9 cellular contexts compared by ENCODE assay signal in genomic region chr3:69385033-69385722, GRCh38. TPM values are rescaled to one million over a fixed set of nuclear protein-coding genes. Genes with fewer than 3 reads are reported as not detected.
DNase-seq lines count a peak whose midpoint lies in the region; ATAC-seq and TF ChIP-seq lines count a peak whose summit lies in the region.
"Had no signal": no experiment of that assay in that cellular context is flagged by ENCODE, and none has a peak within 500 bp of the region (broad histone marks: within the 10 kb centered on the region; RNA-seq: fewer than 3 reads in every experiment).

No MANE protein-coding gene starts in this region.

- POLR2A ChIA-PET in WTC11 (lab: Charles Lee) (no interaction called here), HEK293T (lab: Yijun Ruan, JAX) (no interaction called here)

- H3K27ac Mint-ChIP-seq in WTC11, result no peak overlapping the region

- peak overlapping the region; percentile 63 for H3K4me3 Mint-ChIP-seq in WTC11

- peaks cover 33% of the 10 kb centered on the region for H3K4me1 Mint-ChIP-seq in WTC11

- CTCF ChIA-PET in WTC11 (lab: Charles Lee), result interaction anchor here (0.5 to 4.7 kb wide), 3 partner anchors 25 to 81 kb away, joined by 3 to 19 read pairs (median 3); no protein-coding TSS in a partner anchor
- CTCF ChIA-PET in HEK293T (lab: Yijun Ruan, JAX), result interaction anchor here (1.3 kb wide), 1 partner anchor 9 kb away, joined by 3 read pairs; no protein-coding TSS in a partner anchor

- peak; percentile 15 for ATAC-seq in GM18868 (IDR thresholded peaks at IDR 0.05; ENCODE audit: unreplicated experiment)
- no peak for ATAC-seq in WTC11
- ATAC-seq in left ventricle myocardium superior, result peak; percentile 43
- no peak for ATAC-seq in HG03025 (IDR thresholded peaks at IDR 0.05; ENCODE audit: low FRiP score, unreplicated experiment)
- no peak for ATAC-seq in GM19324 (IDR thresholded peaks at IDR 0.05; ENCODE audit: low FRiP score, unreplicated experiment)

- H3K27me3 Mint-ChIP-seq in WTC11 (ENCODE audit: low read depth), result peaks cover 32% of the 10 kb centered on the region

- H3K4me3 ChIP-seq in retinal pigment epithelial cell (ENCODE audit: low read length), result peak overlapping the region; percentile 47

- no peaks in the 10 kb centered on the region for H3K36me3 Mint-ChIP-seq in WTC11

- intact Hi-C loops in left ventricle myocardium superior (cut with micrococcal nuclease), result no loop called here

- DNase-seq in WTC11 (ENCODE audit: low spot score), result no peak
- no peak for DNase-seq in left ventricle myocardium superior
- DNase-seq in retinal pigment epithelial cell (ENCODE audit: low read depth), result no peak
- DNase-seq in HEK293T (ENCODE audit: extremely low spot score), result no peak
- DNase-seq in germinal center (ENCODE audit: low spot score), result no peak
- DNase-seq: NCI-H748 treated with DMSO at 0.1 percent for 48 hours had no signal

- TF ChIP-seq CTCF in WTC11 (IDR thresholded peaks at IDR 0.05) (no peak), retinal pigment epithelial cell (conservative IDR thresholded peaks at IDR 0.05; ENCODE audit: low read depth, low read length) (no peak)

- H3K9me3 Mint-ChIP-seq in WTC11, result no peaks in the 10 kb centered on the region

TF ChIP-seq in WTC11, 78 proteins besides CTCF, POLR2A, EP300 and RAD21 (continues in another document):
- TF ChIP-seq ZNF138 (CRISPR knock-in tag; conservative IDR thresholded peaks at IDR 0.05), result no peak
- TF ChIP-seq STAT6 (CRISPR knock-in tag; conservative IDR thresholded peaks at IDR 0.05; ENCODE audit: low read depth), result no peak
- no peak for TF ChIP-seq SP1 (CRISPR knock-in tag; conservative IDR thresholded peaks at IDR 0.05)
- TF ChIP-seq KAT7 (CRISPR knock-in tag; IDR thresholded peaks at IDR 0.05; ENCODE audit: borderline replicate concordance), result no peak
- no peak for TF ChIP-seq ARID4B (CRISPR knock-in tag; IDR thresholded peaks at IDR 0.05; ENCODE audit: borderline replicate concordance)
- no peak for TF ChIP-seq ZNF423 (CRISPR knock-in tag; IDR thresholded peaks at IDR 0.05)
- TF ChIP-seq SOX15 (CRISPR knock-in tag; IDR thresholded peaks at IDR 0.05), result no peak

TF ChIP-seq in HEK293T, 16 proteins besides CTCF, POLR2A, EP300 and RAD21:
- no peak for TF ChIP-seq CTBP1 (IDR thresholded peaks at IDR 0.05; ENCODE audit: borderline replicate concordance)
- no peak for TF ChIP-seq FOXM1 (IDR thresholded peaks at IDR 0.05; ENCODE audit: borderline replicate concordance)
- TF ChIP-seq FOXK2 (IDR thresholded peaks at IDR 0.05), result no peak
- TF ChIP-seq L3MBTL2 (conservative IDR thresholded peaks at IDR 0.05), result no peak
- TF ChIP-seq ELF4 (IDR thresholded peaks at IDR 0.05), result no peak
- no peak for TF ChIP-seq ARNT (IDR thresholded peaks at IDR 0.05)
- TF ChIP-seq TARDBP (IDR thresholded peaks at IDR 0.05), result no peak
- TF ChIP-seq LEF1 (IDR thresholded peaks at IDR 0.05; ENCODE audit: borderline replicate concordance), result no peak
- no peak for TF ChIP-seq FOXA1 (IDR thresholded peaks at IDR 0.05)
- TF ChIP-seq PKNOX1 (IDR thresholded peaks at IDR 0.05), result no peak

RNA-seq across cellular contexts. Expression of gene FRMD4B, which starts 0.7 kb away (rescaled TPM):
- 4.0 to 6.7 TPM (median 5.9 TPM) in 3 replicates for total RNA-seq in WTC11 (2021)
- total RNA-seq in left ventricle myocardium superior, result 14.0 TPM

Comparison
In these comparisons a context has a peak if more than half of its experiments do, and no peak if none do; other contexts are left out.
1. ATAC-seq: peak in GM18868 (single experiment) and left ventricle myocardium superior (single experiment); none in WTC11 (single experiment), HG03025 (single experiment) and GM19324 (single experiment).